Comparison of ENCODE assay signal across 1 cellular context in genomic region chr9:128428644-128429504, GRCh38.
TF ChIP-seq lines count a peak whose summit lies in the region.

No MANE protein-coding gene starts in this region.

TF ChIP-seq in K562, 482 proteins besides CTCF, POLR2A, EP300 and RAD21 (continued from another document and continues in another):
- TF ChIP-seq ZNF398 (CRISPR knock-in tag; IDR thresholded peaks at IDR 0.05) (no peak), FOXK1 (CRISPR knock-in tag; IDR thresholded peaks at IDR 0.05; ENCODE audit: borderline replicate concordance) (peak; percentile 82; the same call in 1 of the 2 replicates), TAF9B (IDR thresholded peaks at IDR 0.05; ENCODE audit: partially characterized antibody) (peak; percentile 47), ZKSCAN3 (CRISPR knock-in tag; IDR thresholded peaks at IDR 0.05) (no peak), EGR1 (conservative IDR thresholded peaks at IDR 0.05) (peak; percentile 91), ZNF197 (CRISPR knock-in tag; IDR thresholded peaks at IDR 0.05; ENCODE audit: low read depth) (no peak), ZSCAN32 (CRISPR knock-in tag; IDR thresholded peaks at IDR 0.05) (no peak), RBM22 (IDR thresholded peaks at IDR 0.05; ENCODE audit: low read depth, low read length, poor library complexity, severe bottlenecking) (no peak), HOMEZ (CRISPR knock-in tag; IDR thresholded peaks at IDR 0.05) (no peak), SNAPC5 (CRISPR knock-in tag; IDR thresholded peaks at IDR 0.05) (no peak), RBBP5 (IDR thresholded peaks at IDR 0.05; ENCODE audit: borderline replicate concordance, insufficient read depth, low read length, poor library complexity, severe bottlenecking) (peak; percentile 54), GATAD2B (IDR thresholded peaks at IDR 0.05; ENCODE audit: borderline replicate concordance) (no peak), MYNN (IDR thresholded peaks at IDR 0.05) (peak; percentile 40; the same call in 1 of the 2 replicates), MYNN (CRISPR knock-in tag; IDR thresholded peaks at IDR 0.05) (no peak), MCM3 (IDR thresholded peaks at IDR 0.05) (no peak), U2AF2 (optimal IDR thresholded peaks at IDR 0.05; ENCODE audit: low read depth, low read length) (no peak), NUFIP1 (IDR thresholded peaks at IDR 0.05; ENCODE audit: partially characterized antibody) (no peak), ELF1 (tag; IDR thresholded peaks at IDR 0.05) (no peak), ZNF764 (CRISPR knock-in tag; IDR thresholded peaks at IDR 0.05; ENCODE audit: low read depth) (no peak), ETV5 (CRISPR knock-in tag; IDR thresholded peaks at IDR 0.05; ENCODE audit: low read depth) (peak; percentile 88), ZNF511 (CRISPR knock-in tag; IDR thresholded peaks at IDR 0.05) (no peak; the same call in 1 of the 2 replicates), TFAM (CRISPR knock-in tag; conservative IDR thresholded peaks at IDR 0.05) (no peak), CREB5 (CRISPR knock-in tag; IDR thresholded peaks at IDR 0.05) (no peak), CEBPZ (IDR thresholded peaks at IDR 0.05; ENCODE audit: borderline replicate concordance, low read depth, low read length) (no peak), TARDBP (IDR thresholded peaks at IDR 0.05) (no peak), STAG1 (CRISPR knock-in tag; IDR thresholded peaks at IDR 0.05; ENCODE audit: borderline replicate concordance) (no peak), ZNF232 (CRISPR knock-in tag; IDR thresholded peaks at IDR 0.05) (0 out of 2 replicates have a peak, but pooled peaks have one; percentile 38), ZBTB17 (CRISPR knock-in tag; IDR thresholded peaks at IDR 0.05) (peak; percentile 45; the same call in 1 of the 2 replicates), HDGF (IDR thresholded peaks at IDR 0.05) (0 out of 2 replicates have a peak, but pooled peaks have one; percentile 12), ZBTB43 (CRISPR knock-in tag; IDR thresholded peaks at IDR 0.05) (peak; percentile 74; the same call in 1 of the 2 replicates), SP2 (IDR thresholded peaks at IDR 0.05; ENCODE audit: extremely low read depth, low read depth, low read length, poor library complexity, severe bottlenecking) (peak; percentile 17), PRMT5 (CRISPR knock-in tag; IDR thresholded peaks at IDR 0.05) (no peak), ZNF444 (CRISPR knock-in tag; IDR thresholded peaks at IDR 0.05) (no peak), ZFX (CRISPR knock-in tag; IDR thresholded peaks at IDR 0.05) (peak; percentile 98), TAF1 (IDR thresholded peaks at IDR 0.05; ENCODE audit: control insufficient read depth, extremely low read depth, insufficient read depth, low read length, severe bottlenecking) (peak; percentile 62), MEF2D (tag; conservative IDR thresholded peaks at IDR 0.05; ENCODE audit: low read depth) (0 out of 2 replicates have a peak, but pooled peaks have one; percentile 70), MED1 (CRISPR knock-in tag; IDR thresholded peaks at IDR 0.05; ENCODE audit: borderline replicate concordance) (no peak), SRSF1 (IDR thresholded peaks at IDR 0.05; ENCODE audit: low read depth, low read length) (no peak), CHD1 (IDR thresholded peaks at IDR 0.05; ENCODE audit: low read length) (no peak), POLR3G (IDR thresholded peaks at IDR 0.05; ENCODE audit: extremely low read depth, insufficient read length, insufficient replicate concordance) (no peak), SMAD4 (CRISPR knock-in tag; conservative IDR thresholded peaks at IDR 0.05) (peak; percentile 72)
- TF ChIP-seq, protein P1, sequence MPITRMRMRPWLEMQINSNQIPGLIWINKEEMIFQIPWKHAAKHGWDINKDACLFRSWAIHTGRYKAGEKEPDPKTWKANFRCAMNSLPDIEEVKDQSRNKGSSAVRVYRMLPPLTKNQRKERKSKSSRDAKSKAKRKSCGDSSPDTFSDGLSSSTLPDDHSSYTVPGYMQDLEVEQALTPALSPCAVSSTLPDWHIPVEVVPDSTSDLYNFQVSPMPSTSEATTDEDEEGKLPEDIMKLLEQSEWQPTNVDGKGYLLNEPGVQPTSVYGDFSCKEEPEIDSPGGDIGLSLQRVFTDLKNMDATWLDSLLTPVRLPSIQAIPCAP (CRISPR knock-in tag; IDR thresholded peaks at IDR 0.05; ENCODE audit: borderline replicate concordance): no peak
- TF ChIP-seq, protein P2, sequence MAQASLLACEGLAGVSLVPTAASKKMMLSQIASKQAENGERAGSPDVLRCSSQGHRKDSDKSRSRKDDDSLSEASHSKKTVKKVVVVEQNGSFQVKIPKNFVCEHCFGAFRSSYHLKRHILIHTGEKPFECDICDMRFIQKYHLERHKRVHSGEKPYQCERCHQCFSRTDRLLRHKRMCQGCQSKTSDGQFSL (CRISPR knock-in tag; IDR thresholded peaks at IDR 0.05): peak; percentile 98
- TF ChIP-seq, protein P2 (tag; IDR thresholded peaks at IDR 0.05): no peak; a peak in 1 of 4 replicates
- TF ChIP-seq, protein P3, sequence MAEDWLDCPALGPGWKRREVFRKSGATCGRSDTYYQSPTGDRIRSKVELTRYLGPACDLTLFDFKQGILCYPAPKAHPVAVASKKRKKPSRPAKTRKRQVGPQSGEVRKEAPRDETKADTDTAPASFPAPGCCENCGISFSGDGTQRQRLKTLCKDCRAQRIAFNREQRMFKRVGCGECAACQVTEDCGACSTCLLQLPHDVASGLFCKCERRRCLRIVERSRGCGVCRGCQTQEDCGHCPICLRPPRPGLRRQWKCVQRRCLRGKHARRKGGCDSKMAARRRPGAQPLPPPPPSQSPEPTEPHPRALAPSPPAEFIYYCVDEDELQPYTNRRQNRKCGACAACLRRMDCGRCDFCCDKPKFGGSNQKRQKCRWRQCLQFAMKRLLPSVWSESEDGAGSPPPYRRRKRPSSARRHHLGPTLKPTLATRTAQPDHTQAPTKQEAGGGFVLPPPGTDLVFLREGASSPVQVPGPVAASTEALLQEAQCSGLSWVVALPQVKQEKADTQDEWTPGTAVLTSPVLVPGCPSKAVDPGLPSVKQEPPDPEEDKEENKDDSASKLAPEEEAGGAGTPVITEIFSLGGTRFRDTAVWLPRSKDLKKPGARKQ (CRISPR knock-in tag; IDR thresholded peaks at IDR 0.05): no peak
- TF ChIP-seq, protein P4, sequence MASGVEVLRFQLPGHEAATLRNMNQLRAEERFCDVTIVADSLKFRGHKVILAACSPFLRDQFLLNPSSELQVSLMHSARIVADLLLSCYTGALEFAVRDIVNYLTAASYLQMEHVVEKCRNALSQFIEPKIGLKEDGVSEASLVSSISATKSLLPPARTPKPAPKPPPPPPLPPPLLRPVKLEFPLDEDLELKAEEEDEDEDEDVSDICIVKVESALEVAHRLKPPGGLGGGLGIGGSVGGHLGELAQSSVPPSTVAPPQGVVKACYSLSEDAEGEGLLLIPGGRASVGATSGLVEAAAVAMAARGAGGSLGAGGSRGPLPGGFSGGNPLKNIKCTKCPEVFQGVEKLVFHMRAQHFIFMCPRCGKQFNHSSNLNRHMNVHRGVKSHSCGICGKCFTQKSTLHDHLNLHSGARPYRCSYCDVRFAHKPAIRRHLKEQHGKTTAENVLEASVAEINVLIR (CRISPR knock-in tag; IDR thresholded peaks at IDR 0.05): no peak
